In the genomic region with DNA sequence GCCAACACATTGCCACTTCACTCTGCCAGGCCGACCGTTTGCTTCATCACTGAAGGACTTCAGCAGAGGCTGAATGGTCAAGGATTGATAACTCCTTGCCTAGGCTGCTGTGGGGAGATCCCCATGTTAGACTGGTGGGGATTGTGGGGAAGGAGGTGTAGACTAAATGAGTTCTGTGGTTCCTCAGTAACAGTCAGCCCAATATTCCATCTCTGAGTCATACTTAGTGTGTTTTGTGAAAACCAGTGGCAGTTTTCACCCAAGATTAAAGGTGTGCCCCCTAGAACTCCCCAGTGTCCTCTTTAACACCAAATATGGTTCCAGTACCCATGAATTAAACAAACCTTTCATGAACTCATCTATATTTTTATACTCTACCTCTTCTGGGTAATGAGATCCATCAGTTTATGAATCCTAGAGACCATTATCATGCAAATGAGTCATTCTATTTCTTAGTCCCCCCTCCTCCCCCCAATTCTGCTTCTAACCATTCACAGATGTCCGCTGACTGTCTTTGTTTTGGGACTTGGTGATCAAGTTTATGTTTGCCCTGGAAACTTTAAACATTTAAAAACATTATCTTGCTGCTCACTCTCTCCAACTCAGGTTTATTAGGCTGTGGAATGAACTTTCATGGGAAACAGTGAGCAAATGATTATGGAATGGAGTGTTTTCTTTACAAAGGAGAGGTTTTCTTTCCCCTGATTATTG, we compare ENCODE assay signal across 17 cellular contexts.
DNase-seq lines count a peak whose midpoint lies in the region; ATAC-seq and TF ChIP-seq lines count a peak whose summit lies in the region.
"Had no signal": no experiment of that assay in that cellular context is flagged by ENCODE, and none has a peak within 500 bp of the region (broad histone marks: within the 10 kb centered on the region; RNA-seq: fewer than 3 reads in every experiment).

No MANE protein-coding gene starts in this region.

- peaks cover 8% of the 10 kb centered on the region for H3K9me3 Mint-ChIP-seq in activated T-cell treated with anti-CD3 and anti-CD28 coated beads, Interleukin-2, amount 50 U/mL, for 24 hours

- H3K4me2 ChIP-seq in hepatocyte, result no peak overlapping the region
- H3K4me2 ChIP-seq: BLaER1 had no signal

- H3K27me3 Mint-ChIP-seq in activated T-cell treated with anti-CD3 and anti-CD28 coated beads, Interleukin-2, amount 50 U/mL, for 24 hours, result peaks cover 7% of the 10 kb centered on the region

- H3K4me1 ChIP-seq in hepatocyte (ENCODE audit: insufficient read depth), result peaks cover 5% of the 10 kb centered on the region
- H3K4me1 ChIP-seq in foreskin keratinocyte, result no peaks in the 10 kb centered on the region
- H3K4me1 ChIP-seq: BLaER1 had no signal

- H3K4me1 Mint-ChIP-seq in activated T-cell treated with anti-CD3 and anti-CD28 coated beads, Interleukin-2, amount 50 U/mL, for 24 hours (ENCODE audit: low read depth), result peaks cover 12% of the 10 kb centered on the region

- H4K20me1 ChIP-seq in hepatocyte (ENCODE audit: insufficient read depth, poor library complexity, severe bottlenecking), result no peaks in the 10 kb centered on the region
- H4K20me1 ChIP-seq: BLaER1 had no signal

- H2AFZ ChIP-seq in hepatocyte, result no peak overlapping the region

- H3K27ac ChIP-seq in hepatocyte (peak overlapping the region; percentile 57), foreskin keratinocyte (no peak overlapping the region)
- H3K27ac ChIP-seq: BLaER1, brain microvascular endothelial cell, SK-N-MC had no signal

- H3K27ac Mint-ChIP-seq in activated T-cell treated with anti-CD3 and anti-CD28 coated beads, Interleukin-2, amount 50 U/mL, for 24 hours, result no peak overlapping the region
- H3K27ac Mint-ChIP-seq: stimulated activated naive CD8-positive, alpha-beta T cell treated with anti-CD3 and anti-CD28 coated beads, Interleukin-15, Interleukin-2, amounts not matched to agents 100 ng/mL and 50 ng/mL, for 24 hours had no signal

- 77% methylated on average over 3 of the region's 3 CpGs for WGBS in hepatocyte (ENCODE audit: low lambda C conversion rate, missing lambda C conversion rate)

- H3K4me3 Mint-ChIP-seq in activated T-cell treated with anti-CD3 and anti-CD28 coated beads, Interleukin-2, amount 50 U/mL, for 24 hours, result no peak overlapping the region
- H3K4me3 Mint-ChIP-seq: stimulated activated naive CD8-positive, alpha-beta T cell treated with anti-CD3 and anti-CD28 coated beads, Interleukin-15, Interleukin-2, amounts not matched to agents 100 ng/mL and 50 ng/mL, for 24 hours had no signal

- in situ Hi-C loops in GM13977 (cut with MboI; ENCODE audit: low pct_unique_long_range_greater_than_20kb, low sequenced_read_pairs, unreplicated experiment), result no loop called here

- no peak for TF ChIP-seq CTCF in AG09309 (IDR thresholded peaks at IDR 0.05; ENCODE audit: control insufficient read depth, insufficient read depth, low read depth, low read length, missing control alignments)
- no peak for TF ChIP-seq CTCF in GM13977 (IDR thresholded peaks at IDR 0.05; ENCODE audit: extremely low read depth, insufficient read depth, missing control alignments)
- TF ChIP-seq CTCF in hepatocyte (IDR thresholded peaks at IDR 0.05; ENCODE audit: poor library complexity), result no peak
- no peak for TF ChIP-seq CTCF in foreskin keratinocyte (conservative IDR thresholded peaks at IDR 0.05)

- no peak for ATAC-seq in foreskin keratinocyte

- intact Hi-C loops in head of caudate nucleus (cut with DNase I), result no loop called here

- H3K27me3 ChIP-seq in hepatocyte (no peaks in the 10 kb centered on the region), foreskin keratinocyte (no peaks in the 10 kb centered on the region)
- H3K27me3 ChIP-seq: BLaER1, brain microvascular endothelial cell had no signal

- no peaks in the 10 kb centered on the region for H3K9me3 ChIP-seq in hepatocyte (ENCODE audit: low read depth)

- no peaks in the 10 kb centered on the region for H3K36me3 Mint-ChIP-seq in activated T-cell treated with anti-CD3 and anti-CD28 coated beads, Interleukin-2, amount 50 U/mL, for 24 hours (ENCODE audit: low read depth)

- H3K9me2 ChIP-seq in hepatocyte (replicated peaks; ENCODE audit: insufficient read depth), result no peaks in the 10 kb centered on the region

- H3K36me3 ChIP-seq in hepatocyte (replicated peaks; ENCODE audit: insufficient read depth, low read depth), result no peaks in the 10 kb centered on the region
- H3K36me3 ChIP-seq: BLaER1, brain microvascular endothelial cell had no signal

- peak; percentile 60 for DNase-seq in AG09309 (ENCODE audit: low read depth)
- peak; percentile 23 for DNase-seq in GM13977 (ENCODE audit: low spot score)
- DNase-seq in RPMI7951 (ENCODE audit: low read depth), result peak; percentile 73
- peak; percentile 37 for DNase-seq in hepatocyte (ENCODE audit: low spot score)
- no peak for DNase-seq in SW 1271 (lab: John Stamatoyannopoulos, UW)
- no peak for DNase-seq in activated T-cell treated with anti-CD3 and anti-CD28 coated beads, Interleukin-2, amount 50 U/mL, for 24 hours
- DNase-seq in head of caudate nucleus, result no peak
- DNase-seq in foreskin keratinocyte, result no peak
- DNase-seq: activated effector memory CD4-positive, alpha-beta T cell treated with anti-CD3 and anti-CD28 coated beads, Interleukin-2, amount 50 U/mL, for 16 hours; brain microvascular endothelial cell; DMS53; midbrain; NCI-H345; occipital lobe had no signal

- no peaks in the 10 kb centered on the region for H3K79me2 ChIP-seq in hepatocyte

- H3K4me3 ChIP-seq in AG09309 (ENCODE audit: control insufficient read depth, low read depth, low read length) (no peak overlapping the region), hepatocyte (no peak overlapping the region)
- H3K4me3 ChIP-seq: BLaER1, SK-N-MC had no signal

Comparison
In these comparisons a context has a peak if more than half of its experiments do, and no peak if none do; other contexts are left out.
1. DNase-seq: peak in AG09309 (single experiment), GM13977 (single experiment), RPMI7951 (single experiment) and hepatocyte (single experiment); none in SW 1271 (0 of 2), activated T-cell treated with anti-CD3 and anti-CD28 coated beads, Interleukin-2, amount 50 U/mL, for 24 hours (single experiment), head of caudate nucleus (0 of 42) and foreskin keratinocyte (0 of 2).